27 cellular contexts compared by ENCODE assay signal in genomic region chr14:54867011-54867410, GRCh38. TPM values are rescaled to one million over a fixed set of nuclear protein-coding genes. Genes with fewer than 3 reads are reported as not detected.
DNase-seq lines count a peak whose midpoint lies in the region; ATAC-seq and TF ChIP-seq lines count a peak whose summit lies in the region.
"Had no signal": no experiment of that assay in that cellular context is flagged by ENCODE, and none has a peak within 500 bp of the region (broad histone marks: within the 10 kb centered on the region; RNA-seq: fewer than 3 reads in every experiment).

No MANE protein-coding gene starts in this region.

- no peak for ATAC-seq in lower lobe of right lung
- ATAC-seq: body of pancreas had no signal

- H3K4me1 Mint-ChIP-seq in neural crest cell: peaks cover 25% of the 10 kb centered on the region

- peak overlapping the region; percentile 29 for H3K4me3 Mint-ChIP-seq in neural crest cell
- H3K4me3 Mint-ChIP-seq: activated B cell treated with CpG ODN at 0.5 μM for 24 hours; activated CD4-positive, alpha-beta memory T cell treated with anti-CD3 and anti-CD28 coated beads for 36 hours; activated naive CD8-positive, alpha-beta T cell treated with anti-CD3 and anti-CD28 coated beads, Interleukin-2, amount 10 ng/mL, durations not matched to agents 7 days and 5 days; CD4-positive, alpha-beta memory T cell; naive B cell had no signal

- H3K36me3 ChIP-seq in GM23248 (ENCODE audit: low read depth) (no peaks in the 10 kb centered on the region), WERI-Rb-1 (no peaks in the 10 kb centered on the region; the same call in 1 of the 2 replicates), lower lobe of right lung (no peaks in the 10 kb centered on the region)
- H3K36me3 ChIP-seq: colonic mucosa, transverse colon had no signal

- H3K4me3 ChIP-seq in GM23248 (no peak overlapping the region), WERI-Rb-1 (ENCODE audit: low read depth, low read length) (no peak overlapping the region), lower lobe of right lung (no peak overlapping the region)
- H3K4me3 ChIP-seq: body of pancreas, colonic mucosa, transverse colon had no signal

- WGBS in GM23248 (ENCODE audit: low coverage in 1 of 2, low lambda C conversion rate in 2 of 2, missing lambda C conversion rate in 2 of 2), 2 experiments: 15 to 18% methylated on average over 3 of the region's 3 CpGs

- intact Hi-C loops in lower lobe of right lung (cut with DNase I): no loop called here

- no peaks in the 10 kb centered on the region for H3K9me2 ChIP-seq in GM23248 (ENCODE audit: insufficient read depth)

- H4K20me1 ChIP-seq in GM23248 (ENCODE audit: insufficient read depth): no peaks in the 10 kb centered on the region

- no peak overlapping the region for H3K9ac ChIP-seq in GM23248
- H3K9ac ChIP-seq: parathyroid adenoma had no signal

- H3K79me2 ChIP-seq in GM23248 (ENCODE audit: insufficient read depth): no peaks in the 10 kb centered on the region
- H3K79me2 ChIP-seq: parathyroid adenoma had no signal

- peaks cover 15% of the 10 kb centered on the region for H3K36me3 Mint-ChIP-seq in neural crest cell (ENCODE audit: low read depth)
- H3K36me3 Mint-ChIP-seq: naive B cell had no signal

- TF ChIP-seq CTCF in WERI-Rb-1 (IDR thresholded peaks at IDR 0.05; ENCODE audit: low read depth, low read length) (no peak), neural crest cell (conservative IDR thresholded peaks at IDR 0.05) (no peak), lower lobe of right lung (IDR thresholded peaks at IDR 0.05) (no peak)

- H3K9me3 ChIP-seq in GM23248 (ENCODE audit: low read depth): no peaks in the 10 kb centered on the region
- H3K9me3 ChIP-seq in WERI-Rb-1 (ENCODE audit: severe bottlenecking): peaks cover 9% of the 10 kb centered on the region
- H3K9me3 ChIP-seq in lower lobe of right lung: no peaks in the 10 kb centered on the region
- H3K9me3 ChIP-seq: body of pancreas, colonic mucosa, transverse colon had no signal

- H3K9me3 Mint-ChIP-seq in neural crest cell: no peaks in the 10 kb centered on the region
- H3K9me3 Mint-ChIP-seq: activated B cell treated with CpG ODN at 0.5 μM for 24 hours; activated CD4-positive, alpha-beta memory T cell treated with anti-CD3 and anti-CD28 coated beads for 36 hours; activated naive CD8-positive, alpha-beta T cell treated with anti-CD3 and anti-CD28 coated beads, Interleukin-2, amount 10 ng/mL, durations not matched to agents 7 days and 5 days; CD4-positive, alpha-beta memory T cell; naive B cell had no signal

- H2AFZ ChIP-seq in GM23248: no peak overlapping the region
- H2AFZ ChIP-seq: parathyroid adenoma had no signal

- H3K27ac ChIP-seq in GM23248 (no peak overlapping the region), WERI-Rb-1 (no peak overlapping the region), lower lobe of right lung (no peak overlapping the region)
- H3K27ac ChIP-seq: body of pancreas, colonic mucosa, parathyroid adenoma, transverse colon had no signal

- H3K27me3 ChIP-seq in GM23248 (replicated peaks; ENCODE audit: insufficient read depth) (no peaks in the 10 kb centered on the region), WERI-Rb-1 (ENCODE audit: insufficient read depth, low read depth, severe bottlenecking) (no peaks in the 10 kb centered on the region), lower lobe of right lung (ENCODE audit: low read depth) (no peaks in the 10 kb centered on the region)
- H3K27me3 ChIP-seq: body of pancreas, colonic mucosa, transverse colon had no signal

- H3K27ac Mint-ChIP-seq in neural crest cell (ENCODE audit: unreplicated experiment): no peak overlapping the region
- H3K27ac Mint-ChIP-seq: activated B cell treated with CpG ODN at 0.5 μM for 24 hours; activated CD4-positive, alpha-beta memory T cell treated with anti-CD3 and anti-CD28 coated beads for 36 hours; activated naive CD8-positive, alpha-beta T cell treated with anti-CD3 and anti-CD28 coated beads, Interleukin-2, amount 10 ng/mL, durations not matched to agents 7 days and 5 days had no signal

- DNase-seq in GM23248 (peak; percentile 44), WERI-Rb-1 (peak; percentile 50), fibroblast of peridontal ligament (ENCODE audit: extremely low read depth) (peak; percentile 60), neural crest cell (ENCODE audit: low read depth, low spot score) (no peak), T-helper 2 cell (no peak), lower lobe of right lung (no peak), H4 (ENCODE audit: low spot score) (no peak)
- DNase-seq: activated B cell treated with CpG ODN at 0.5 μM for 24 hours; activated CD4-positive, alpha-beta memory T cell treated with anti-CD3 and anti-CD28 coated beads for 36 hours; activated CD8-positive, alpha-beta memory T cell treated with anti-CD3 and anti-CD28 coated beads, Interleukin-2, amount 50 U/mL, for 48 hours; activated naive CD8-positive, alpha-beta T cell treated with anti-CD3 and anti-CD28 coated beads, Interleukin-2, amount 10 ng/mL, durations not matched to agents 7 days and 5 days; body of pancreas; CD4-positive, alpha-beta memory T cell; colonic mucosa; head of caudate nucleus; KBM-7; mesendoderm; naive B cell; NCI-H1436; NCI-H774; right cardiac atrium; stimulated activated CD4-positive, alpha-beta T cell treated with anti-CD3 and anti-CD28 coated beads, Interleukin-12 subunit alpha, Interleukin-12 subunit beta, amount 100 ng/mL, for 4 hours; stimulated activated CD4-positive, alpha-beta T cell treated with anti-CD3 and anti-CD28 coated beads, Interleukin-4, amount 100 ng/mL, for 4 hours; stimulated activated naive CD8-positive, alpha-beta T cell treated with anti-CD3 and anti-CD28 coated beads, Interleukin-15, Interleukin-2, amounts not matched to agents 100 U/mL and 50 U/mL, for 24 hours; T-helper 9 cell; transverse colon had no signal

- H3K27me3 Mint-ChIP-seq in neural crest cell (ENCODE audit: low read depth): no peaks in the 10 kb centered on the region
- H3K27me3 Mint-ChIP-seq: activated B cell treated with CpG ODN at 0.5 μM for 24 hours; activated CD4-positive, alpha-beta memory T cell treated with anti-CD3 and anti-CD28 coated beads for 36 hours; activated naive CD8-positive, alpha-beta T cell treated with anti-CD3 and anti-CD28 coated beads, Interleukin-2, amount 10 ng/mL, durations not matched to agents 7 days and 5 days; CD4-positive, alpha-beta memory T cell; naive B cell had no signal

- H3K4me1 ChIP-seq in GM23248 (ENCODE audit: insufficient read depth) (peaks cover 23% of the 10 kb centered on the region), lower lobe of right lung (peaks cover 20% of the 10 kb centered on the region)
- H3K4me1 ChIP-seq: body of pancreas, colonic mucosa, parathyroid adenoma had no signal

- H3K4me2 ChIP-seq in GM23248 (ENCODE audit: unreplicated experiment): peak overlapping the region; percentile 26

- 0 out of 2 replicates have a peak, but pooled peaks cover 7% of the 10 kb centered on the region for H3F3A ChIP-seq in GM23248 (ENCODE audit: insufficient read depth)

- in situ Hi-C loops in GM23248 (cut with MboI): no loop called here

RNA-seq across cellular contexts. Expression of gene GCH1, which starts 35.6 kb away (rescaled TPM):
- 3.9 and 7.3 TPM in 2 replicates for total RNA-seq in GM23248 (2014; rRNA removed; shearing (Covaris generic))
- 3.1 and 4.2 TPM in 2 replicates for polyA plus RNA-seq in GM23248 (2016; fragmentation: Nextera tagmentation; extraction: Ambion mirVana)
- total RNA-seq in neural crest cell (3.8 and 4.3 TPM in 2 replicates), lower lobe of right lung (12.7 TPM)
- total RNA-seq in H4 (2014; rRNA removed; shearing (Covaris generic)): 3.5 and 4.6 TPM in 2 replicates

Comparison
In these comparisons a context has a peak if more than half of its experiments do, and no peak if none do; other contexts are left out.
1. DNase-seq: peak in GM23248 (single experiment), WERI-Rb-1 (single experiment) and fibroblast of peridontal ligament (single experiment); none in neural crest cell (single experiment), T-helper 2 cell (0 of 5), lower lobe of right lung (single experiment) and H4 (single experiment).